Comparison of ENCODE assay signal across 1 cellular context in the genomic region with DNA sequence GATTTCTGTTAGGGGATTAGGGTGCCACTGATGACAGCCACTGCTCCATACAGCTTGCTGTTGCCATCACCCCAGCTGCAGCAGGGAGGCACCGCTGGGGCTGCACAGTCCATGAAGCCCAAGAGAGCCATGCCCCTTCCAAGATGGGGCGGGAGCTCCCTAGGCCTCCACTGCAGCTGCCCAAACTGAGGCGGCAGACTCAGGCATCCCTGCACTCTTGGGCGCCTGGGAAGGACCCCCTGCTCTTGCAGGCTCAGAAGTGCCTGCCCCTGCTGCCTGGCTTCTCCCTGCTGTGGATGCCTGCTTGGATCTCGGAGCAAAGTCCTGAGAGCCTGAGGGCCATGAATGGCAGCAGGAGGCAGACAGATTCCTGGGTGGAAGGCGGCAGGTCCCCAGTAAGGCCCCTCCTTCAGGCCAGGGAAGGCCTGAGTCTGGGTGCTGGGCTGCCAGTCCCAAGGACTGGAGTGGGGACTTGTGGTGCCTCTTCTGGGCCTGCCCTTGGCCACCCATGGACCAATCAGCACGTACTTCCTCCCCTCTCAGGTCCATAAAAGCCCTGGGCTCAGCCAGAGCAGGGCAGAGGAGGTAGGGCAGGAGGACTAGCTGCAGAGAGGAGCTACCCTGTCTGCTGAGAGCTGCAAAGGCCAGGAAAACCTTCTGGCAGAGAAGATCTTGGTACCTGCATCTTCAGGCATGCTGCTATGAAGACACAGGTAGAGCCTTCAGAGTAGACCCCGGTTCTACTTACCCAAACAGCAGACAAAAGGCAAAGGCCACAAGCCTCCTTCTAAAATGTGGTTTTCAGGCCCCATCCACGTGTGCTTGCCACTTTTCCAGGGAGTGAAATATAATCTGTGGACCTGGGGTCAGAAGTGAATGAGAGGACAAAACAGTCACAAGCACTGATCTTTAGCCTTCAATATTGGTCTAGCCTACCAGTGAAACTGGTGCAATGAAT.
A peak's percentile ranks its signal among the peaks of the same experiment; 100 is the strongest.
TF ChIP-seq lines count a peak whose summit lies in the region.

No MANE protein-coding gene starts in this region.

TF ChIP-seq in HepG2, 621 proteins besides CTCF, POLR2A, EP300 and RAD21 (continued from another document and continues in another):
- TF ChIP-seq, protein P1, sequence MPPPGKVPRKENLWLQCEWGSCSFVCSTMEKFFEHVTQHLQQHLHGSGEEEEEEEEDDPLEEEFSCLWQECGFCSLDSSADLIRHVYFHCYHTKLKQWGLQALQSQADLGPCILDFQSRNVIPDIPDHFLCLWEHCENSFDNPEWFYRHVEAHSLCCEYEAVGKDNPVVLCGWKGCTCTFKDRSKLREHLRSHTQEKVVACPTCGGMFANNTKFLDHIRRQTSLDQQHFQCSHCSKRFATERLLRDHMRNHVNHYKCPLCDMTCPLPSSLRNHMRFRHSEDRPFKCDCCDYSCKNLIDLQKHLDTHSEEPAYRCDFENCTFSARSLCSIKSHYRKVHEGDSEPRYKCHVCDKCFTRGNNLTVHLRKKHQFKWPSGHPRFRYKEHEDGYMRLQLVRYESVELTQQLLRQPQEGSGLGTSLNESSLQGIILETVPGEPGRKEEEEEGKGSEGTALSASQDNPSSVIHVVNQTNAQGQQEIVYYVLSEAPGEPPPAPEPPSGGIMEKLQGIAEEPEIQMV (CRISPR knock-in tag; IDR thresholded peaks at IDR 0.05; ENCODE audit: low read depth), result peak; percentile 90
- TF ChIP-seq PHF5A (CRISPR knock-in tag; IDR thresholded peaks at IDR 0.05; ENCODE audit: low read depth, unreplicated experiment) (peak; percentile 66), ZNF30 (CRISPR knock-in tag; IDR thresholded peaks at IDR 0.05) (peak; percentile 70; the same call in 1 of the 2 replicates), ZNF354B (CRISPR knock-in tag; IDR thresholded peaks at IDR 0.05) (0 out of 2 replicates have a peak, but pooled peaks have one; percentile 46), RFXANK (CRISPR knock-in tag; IDR thresholded peaks at IDR 0.05) (no peak), NAIF1 (CRISPR knock-in tag; IDR thresholded peaks at IDR 0.05; ENCODE audit: borderline replicate concordance) (no peak), TP53 (CRISPR knock-in tag; conservative IDR thresholded peaks at IDR 0.05) (no peak), ZNF790 (CRISPR knock-in tag; IDR thresholded peaks at IDR 0.05; ENCODE audit: borderline replicate concordance) (no peak), NBN (conservative IDR thresholded peaks at IDR 0.05) (no peak), ZBTB43 (CRISPR knock-in tag; conservative IDR thresholded peaks at IDR 0.05) (no peak), ZNF460 (CRISPR knock-in tag; IDR thresholded peaks at IDR 0.05; ENCODE audit: borderline replicate concordance) (peak; percentile 50; the same call in 1 of the 2 replicates), ZNF382 (CRISPR knock-in tag; IDR thresholded peaks at IDR 0.05; ENCODE audit: borderline replicate concordance) (no peak), ARNT2 (CRISPR knock-in tag; IDR thresholded peaks at IDR 0.05; ENCODE audit: low read depth) (peak; percentile 83; the same call in 1 of the 2 replicates), ZNF335 (CRISPR knock-in tag; IDR thresholded peaks at IDR 0.05) (0 out of 2 replicates have a peak, but pooled peaks have one; percentile 28), HIVEP1 (CRISPR knock-in tag; IDR thresholded peaks at IDR 0.05) (no peak), RFX5 (IDR thresholded peaks at IDR 0.05; ENCODE audit: low read depth, low read length) (no peak; the same call in 1 of the 2 replicates), XRCC5 (optimal IDR thresholded peaks at IDR 0.05; ENCODE audit: low read length) (peak; percentile 48), MED13 (CRISPR knock-in tag; IDR thresholded peaks at IDR 0.05) (no peak), RXRB (CRISPR knock-in tag; IDR thresholded peaks at IDR 0.05; ENCODE audit: borderline replicate concordance) (0 out of 2 replicates have a peak, but pooled peaks have one; percentile 30), SALL1 (CRISPR knock-in tag; IDR thresholded peaks at IDR 0.05) (peak; percentile 81), SALL2 (CRISPR knock-in tag; IDR thresholded peaks at IDR 0.05) (no peak), TMF1 (CRISPR knock-in tag; IDR thresholded peaks at IDR 0.05; ENCODE audit: low read depth) (peak; percentile 51; the same call in 1 of the 2 replicates), EHMT2 (IDR thresholded peaks at IDR 0.05; ENCODE audit: borderline replicate concordance, low read depth, low read length) (no peak), TEAD2 (CRISPR knock-in tag; IDR thresholded peaks at IDR 0.05) (no peak), ARID5B (CRISPR knock-in tag; IDR thresholded peaks at IDR 0.05) (peak; percentile 48; the same call in 1 of the 2 replicates), ZNF276 (CRISPR knock-in tag; IDR thresholded peaks at IDR 0.05; ENCODE audit: low read depth) (peak; percentile 74; the same call in 1 of the 2 replicates), DNMT3B (CRISPR knock-in tag; conservative IDR thresholded peaks at IDR 0.05) (no peak), ATF7-NPFF (CRISPR knock-in tag; IDR thresholded peaks at IDR 0.05; ENCODE audit: low read depth) (no peak; the same call in 1 of the 2 replicates), ZNF292 (CRISPR knock-in tag; IDR thresholded peaks at IDR 0.05; ENCODE audit: borderline replicate concordance, low read depth) (peak; percentile 53; the same call in 1 of the 2 replicates), ZNF678 (CRISPR knock-in tag; IDR thresholded peaks at IDR 0.05) (peak; percentile 81; the same call in 1 of the 2 replicates), RARA (CRISPR knock-in tag; IDR thresholded peaks at IDR 0.05) (peak; percentile 88), ZBTB20 (CRISPR knock-in tag; IDR thresholded peaks at IDR 0.05; ENCODE audit: borderline replicate concordance, low read depth) (peak; percentile 80; the same call in 1 of the 2 replicates), ZSCAN22 (CRISPR knock-in tag; IDR thresholded peaks at IDR 0.05) (no peak), EZH2 (conservative IDR thresholded peaks at IDR 0.05; ENCODE audit: low read depth, low read length) (no peak), ZNF574 (CRISPR knock-in tag; IDR thresholded peaks at IDR 0.05) (peak; percentile 62), ZNF143 (CRISPR knock-in tag; IDR thresholded peaks at IDR 0.05) (no peak; the same call in 1 of the 2 replicates), ZFP62 (CRISPR knock-in tag; IDR thresholded peaks at IDR 0.05) (no peak), ZNF326 (CRISPR knock-in tag; IDR thresholded peaks at IDR 0.05; ENCODE audit: borderline replicate concordance) (no peak), ZHX1 (CRISPR knock-in tag; IDR thresholded peaks at IDR 0.05; ENCODE audit: low read depth) (no peak), ZNF891 (CRISPR knock-in tag; IDR thresholded peaks at IDR 0.05) (peak; percentile 93), ERF (CRISPR knock-in tag; IDR thresholded peaks at IDR 0.05) (no peak)
- TF ChIP-seq, protein P2, sequence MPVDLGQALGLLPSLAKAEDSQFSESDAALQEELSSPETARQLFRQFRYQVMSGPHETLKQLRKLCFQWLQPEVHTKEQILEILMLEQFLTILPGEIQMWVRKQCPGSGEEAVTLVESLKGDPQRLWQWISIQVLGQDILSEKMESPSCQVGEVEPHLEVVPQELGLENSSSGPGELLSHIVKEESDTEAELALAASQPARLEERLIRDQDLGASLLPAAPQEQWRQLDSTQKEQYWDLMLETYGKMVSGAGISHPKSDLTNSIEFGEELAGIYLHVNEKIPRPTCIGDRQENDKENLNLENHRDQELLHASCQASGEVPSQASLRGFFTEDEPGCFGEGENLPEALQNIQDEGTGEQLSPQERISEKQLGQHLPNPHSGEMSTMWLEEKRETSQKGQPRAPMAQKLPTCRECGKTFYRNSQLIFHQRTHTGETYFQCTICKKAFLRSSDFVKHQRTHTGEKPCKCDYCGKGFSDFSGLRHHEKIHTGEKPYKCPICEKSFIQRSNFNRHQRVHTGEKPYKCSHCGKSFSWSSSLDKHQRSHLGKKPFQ (CRISPR knock-in tag; IDR thresholded peaks at IDR 0.05; ENCODE audit: insufficient replicate concordance), result peak; percentile 46
- TF ChIP-seq, protein P3, sequence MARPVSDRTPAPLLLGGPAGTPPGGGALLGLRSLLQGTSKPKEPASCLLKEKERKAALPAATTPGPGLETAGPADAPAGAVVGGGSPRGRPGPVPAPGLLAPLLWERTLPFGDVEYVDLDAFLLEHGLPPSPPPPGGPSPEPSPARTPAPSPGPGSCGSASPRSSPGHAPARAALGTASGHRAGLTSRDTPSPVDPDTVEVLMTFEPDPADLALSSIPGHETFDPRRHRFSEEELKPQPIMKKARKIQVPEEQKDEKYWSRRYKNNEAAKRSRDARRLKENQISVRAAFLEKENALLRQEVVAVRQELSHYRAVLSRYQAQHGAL (CRISPR knock-in tag; IDR thresholded peaks at IDR 0.05; ENCODE audit: not compliant biosample characterization), result no peak
